ENCODE assay signal across 9 cellular contexts in genomic region chrX:66015152-66015827, GRCh38. TPM values are rescaled to one million over a fixed set of nuclear protein-coding genes. Genes with fewer than 3 reads are reported as not detected.
DNase-seq lines count a peak whose midpoint lies in the region; ATAC-seq and TF ChIP-seq lines count a peak whose summit lies in the region.
"Had no signal": no experiment of that assay in that cellular context is flagged by ENCODE, and none has a peak within 500 bp of the region (broad histone marks: within the 10 kb centered on the region; RNA-seq: fewer than 3 reads in every experiment).

No MANE protein-coding gene starts in this region.

- CTCF ChIA-PET in activated CD4-positive, alpha-beta T cell treated with anti-CD3 and anti-CD28 coated beads for 36 hours (lab: Charles Lee): no interaction called here

- H3K27ac ChIP-seq in HL-60 (replicated peaks) (peak overlapping the region; percentile 100), upper lobe of right lung (peak overlapping the region; percentile 45)

- peak overlapping the region; percentile 66 for H3K4me3 Mint-ChIP-seq in stimulated activated naive CD8-positive, alpha-beta T cell treated with anti-CD3 and anti-CD28 coated beads, Interleukin-15, Interleukin-2, amounts not matched to agents 100 ng/mL and 50 ng/mL, for 24 hours
- H3K4me3 Mint-ChIP-seq in endothelial cell (ENCODE audit: unreplicated experiment): no peak overlapping the region
- H3K4me3 Mint-ChIP-seq in activated CD4-positive, alpha-beta T cell treated with anti-CD3 and anti-CD28 coated beads for 36 hours: no peak overlapping the region

- TF ChIP-seq CTCF in HL-60 (IDR thresholded peaks at IDR 0.05; ENCODE audit: insufficient read depth, low read length): no peak
- TF ChIP-seq CTCF in endothelial cell (IDR thresholded peaks at IDR 0.05; ENCODE audit: unreplicated experiment): no peak
- no peak for TF ChIP-seq CTCF in upper lobe of right lung (IDR thresholded peaks at IDR 0.05)

- H3K36me3 Mint-ChIP-seq in stimulated activated naive CD8-positive, alpha-beta T cell treated with anti-CD3 and anti-CD28 coated beads, Interleukin-15, Interleukin-2, amounts not matched to agents 100 ng/mL and 50 ng/mL, for 24 hours (ENCODE audit: low read depth): no peaks in the 10 kb centered on the region
- no peaks in the 10 kb centered on the region for H3K36me3 Mint-ChIP-seq in endothelial cell (ENCODE audit: low read depth, unreplicated experiment)
- no peaks in the 10 kb centered on the region for H3K36me3 Mint-ChIP-seq in activated CD4-positive, alpha-beta T cell treated with anti-CD3 and anti-CD28 coated beads for 36 hours (ENCODE audit: low read depth)

- H3K36me3 ChIP-seq in upper lobe of right lung: no peaks in the 10 kb centered on the region

- H3K9me3 ChIP-seq in upper lobe of right lung: no peaks in the 10 kb centered on the region

- H3K27me3 ChIP-seq in HL-60 (ENCODE audit: insufficient read depth, poor library complexity, severe bottlenecking): no peaks in the 10 kb centered on the region
- no peaks in the 10 kb centered on the region for H3K27me3 ChIP-seq in upper lobe of right lung

- H3K4me3 ChIP-seq in HL-60 (replicated peaks; ENCODE audit: insufficient read depth, low read length) (peak overlapping the region; percentile 23), upper lobe of right lung (peak overlapping the region; percentile 31)

- DNase-seq in stimulated activated naive CD8-positive, alpha-beta T cell treated with anti-CD3 and anti-CD28 coated beads, Interleukin-15, Interleukin-2, amounts not matched to agents 100 U/mL and 50 U/mL, for 24 hours: no peak
- DNase-seq in HL-60 (ENCODE audit: low read depth in 1 of 2, low spot score in 1 of 2): peak; percentile 83 to 96
- DNase-seq in endothelial cell (ENCODE audit: low spot score): peak; percentile 4
- DNase-seq in upper lobe of right lung: no peak
- DNase-seq in T-helper 9 cell: no peak
- no peak for DNase-seq in activated CD4-positive, alpha-beta T cell treated with anti-CD3 and anti-CD28 coated beads for 36 hours

- ATAC-seq in stimulated activated naive CD8-positive, alpha-beta T cell treated with anti-CD3 and anti-CD28 coated beads, Interleukin-15, Interleukin-2, amounts not matched to agents 100 U/mL and 50 U/mL, for 24 hours: no peak
- ATAC-seq in upper lobe of right lung: peak; percentile 70
- no peak for ATAC-seq in activated CD4-positive, alpha-beta T cell treated with anti-CD3 and anti-CD28 coated beads for 36 hours
- ATAC-seq in HG03469 (IDR thresholded peaks at IDR 0.05; ENCODE audit: unreplicated experiment): no peak

- H3K9me3 Mint-ChIP-seq in stimulated activated naive CD8-positive, alpha-beta T cell treated with anti-CD3 and anti-CD28 coated beads, Interleukin-15, Interleukin-2, amounts not matched to agents 100 ng/mL and 50 ng/mL, for 24 hours: no peaks in the 10 kb centered on the region
- no peaks in the 10 kb centered on the region for H3K9me3 Mint-ChIP-seq in endothelial cell (ENCODE audit: unreplicated experiment)
- H3K9me3 Mint-ChIP-seq in activated CD4-positive, alpha-beta T cell treated with anti-CD3 and anti-CD28 coated beads for 36 hours (ENCODE audit: low read depth): no peaks in the 10 kb centered on the region

- H3K27me3 Mint-ChIP-seq in stimulated activated naive CD8-positive, alpha-beta T cell treated with anti-CD3 and anti-CD28 coated beads, Interleukin-15, Interleukin-2, amounts not matched to agents 100 ng/mL and 50 ng/mL, for 24 hours: no peaks in the 10 kb centered on the region
- H3K27me3 Mint-ChIP-seq in endothelial cell (ENCODE audit: unreplicated experiment): no peaks in the 10 kb centered on the region
- H3K27me3 Mint-ChIP-seq in activated CD4-positive, alpha-beta T cell treated with anti-CD3 and anti-CD28 coated beads for 36 hours: no peaks in the 10 kb centered on the region

- H3K4me1 Mint-ChIP-seq in stimulated activated naive CD8-positive, alpha-beta T cell treated with anti-CD3 and anti-CD28 coated beads, Interleukin-15, Interleukin-2, amounts not matched to agents 100 ng/mL and 50 ng/mL, for 24 hours (ENCODE audit: low read depth): peaks cover 95% of the 10 kb centered on the region
- peaks cover 15% of the 10 kb centered on the region for H3K4me1 Mint-ChIP-seq in endothelial cell (ENCODE audit: unreplicated experiment)
- peaks cover 69% of the 10 kb centered on the region for H3K4me1 Mint-ChIP-seq in activated CD4-positive, alpha-beta T cell treated with anti-CD3 and anti-CD28 coated beads for 36 hours

- no peaks in the 10 kb centered on the region for H3K4me1 ChIP-seq in upper lobe of right lung

- POLR2A ChIA-PET in activated CD4-positive, alpha-beta T cell treated with anti-CD3 and anti-CD28 coated beads for 36 hours (lab: Charles Lee): no interaction called here

- intact Hi-C loops in upper lobe of right lung (cut with DNase I): no loop called here
- intact Hi-C loops in activated CD4-positive, alpha-beta T cell treated with anti-CD3 and anti-CD28 coated beads for 36 hours (cut with DNase I, micrococcal nuclease): loop anchor here in 1 of 2 experiments (10.0 kb wide), 1 partner anchor 710 kb away; no protein-coding TSS in a partner anchor

- peak overlapping the region; percentile 70 for H3K27ac Mint-ChIP-seq in stimulated activated naive CD8-positive, alpha-beta T cell treated with anti-CD3 and anti-CD28 coated beads, Interleukin-15, Interleukin-2, amounts not matched to agents 100 ng/mL and 50 ng/mL, for 24 hours
- H3K27ac Mint-ChIP-seq in endothelial cell (ENCODE audit: unreplicated experiment): peak overlapping the region; percentile 76
- no peak overlapping the region for H3K27ac Mint-ChIP-seq in activated CD4-positive, alpha-beta T cell treated with anti-CD3 and anti-CD28 coated beads for 36 hours

RNA-seq across cellular contexts. Expression of gene VSIG4, which starts 24.6 kb away (rescaled TPM):
- total RNA-seq in endothelial cell (ENCODE audit: unreplicated experiment) (not detected), upper lobe of right lung (237 TPM)
- under 1 TPM in 1 of 2 experiments, not detected in 1; 0.09 TPM for total RNA-seq in activated CD4-positive, alpha-beta T cell treated with anti-CD3 and anti-CD28 coated beads for 36 hours
- total RNA-seq: fibroblast of villous mesenchyme had no signal

Comparison
In these comparisons a context has a peak if more than half of its experiments do, and no peak if none do; other contexts are left out.
1. DNase-seq: peak in HL-60 (2 of 2) and endothelial cell (single experiment); none in stimulated activated naive CD8-positive, alpha-beta T cell treated with anti-CD3 and anti-CD28 coated beads, Interleukin-15, Interleukin-2, amounts not matched to agents 100 U/mL and 50 U/mL, for 24 hours (single experiment), upper lobe of right lung (single experiment), T-helper 9 cell (single experiment) and activated CD4-positive, alpha-beta T cell treated with anti-CD3 and anti-CD28 coated beads for 36 hours (single experiment).
2. RNA of gene VSIG4, which starts 24.6 kb away (total RNA-seq): 237 TPM in upper lobe of right lung (single experiment); 0.09 TPM in activated CD4-positive, alpha-beta T cell treated with anti-CD3 and anti-CD28 coated beads for 36 hours and not detected in endothelial cell (single experiment); every median in the first group is over 100 times any median in the second.